Comparison of ENCODE assay signal across 8 cellular contexts in the genomic region with DNA sequence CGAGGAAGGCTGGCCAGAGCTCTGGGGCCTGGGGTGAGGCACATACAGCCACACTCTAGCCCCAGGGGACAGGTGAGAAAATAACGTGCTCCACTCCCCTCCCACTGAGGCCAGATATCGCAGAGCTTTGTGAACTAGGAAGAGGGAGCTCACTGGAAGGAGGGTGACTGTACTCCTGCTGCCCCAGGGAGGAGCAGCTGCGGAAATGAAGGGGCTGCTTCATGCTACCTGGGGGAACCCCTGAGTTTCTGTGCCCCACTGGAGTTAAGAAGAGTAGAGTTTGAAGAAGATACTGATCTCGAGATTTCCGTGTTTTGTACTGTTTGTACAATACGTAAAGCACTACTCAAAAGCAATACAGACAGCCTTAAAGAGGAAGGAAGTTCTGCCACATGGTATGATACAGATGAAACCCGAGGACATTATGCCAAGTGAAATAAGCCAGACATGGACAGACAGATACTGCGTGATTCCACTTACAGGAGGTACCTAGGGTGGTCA. TPM values are rescaled to one million over a fixed set of nuclear protein-coding genes. Genes with fewer than 3 reads are reported as not detected.
DNase-seq lines count a peak whose midpoint lies in the region; ATAC-seq and TF ChIP-seq lines count a peak whose summit lies in the region.

No MANE protein-coding gene starts in this region.

- TF ChIP-seq POLR2A in heart left ventricle (IDR thresholded peaks at IDR 0.05) (no peak), tibial nerve (IDR thresholded peaks at IDR 0.05) (no peak)

- no peak for TF ChIP-seq CTCF in heart left ventricle (IDR thresholded peaks at IDR 0.05)
- no peak for TF ChIP-seq CTCF in tibial nerve (IDR thresholded peaks at IDR 0.05)

- peaks cover 0 to 37% (median 2%) of the 10 kb centered on the region in 12 donors for H3K4me1 ChIP-seq in heart left ventricle
- H3K4me1 ChIP-seq in tibial nerve, result peaks cover 0 to 13% (median 5%) of the 10 kb centered on the region in 4 donors

- H3K9me3 ChIP-seq in heart left ventricle (no peaks in the 10 kb centered on the region), tibial nerve (no peaks in the 10 kb centered on the region)

- 49 to 73% (median 59%) methylated on average over 9 of the region's 9 CpGs for WGBS in heart left ventricle, 4 donors
- 77 to 79% methylated on average over 9 of the region's 9 CpGs for WGBS in tibial nerve, 2 donors

- H3K4me3 ChIP-seq in heart left ventricle (no peak overlapping the region), tibial nerve (no peak overlapping the region)

- H3K27me3 ChIP-seq in heart left ventricle (no peaks in the 10 kb centered on the region), tibial nerve (no peaks in the 10 kb centered on the region)

- ATAC-seq in HG03103 (IDR thresholded peaks at IDR 0.05; ENCODE audit: low read depth, unreplicated experiment), result peak; percentile 42
- peak; percentile 38 to 73 (median 53) for ATAC-seq in heart left ventricle

- H3K27ac ChIP-seq in heart left ventricle (peak overlapping the region in 3 of 12 donors; percentile 38 to 83 (median 43)), tibial nerve (peak overlapping the region in 2 of 4 donors; percentile 63 to 67)

- intact Hi-C loops in heart left ventricle (cut with DNase I), result no loop called here

- H3K36me3 ChIP-seq in heart left ventricle, result peaks cover 0 to 24% (median 0%) of the 10 kb centered on the region in 9 donors
- peaks cover 0 to 32% (median 4%) of the 10 kb centered on the region in 3 donors for H3K36me3 ChIP-seq in tibial nerve

- DNase-seq in AML-193 (lab: John Stamatoyannopoulos, UW) (peak; percentile 79 to 86), heart left ventricle (no peak), tibial nerve (ENCODE audit: low spot score in 2 of 2) (no peak), SW 1271 (lab: John Stamatoyannopoulos, UW) (no peak), NCI-H2029 (lab: John Stamatoyannopoulos, UW) (no peak), NCI-H2029 treated with DMSO at 0.1 percent for 48 hours (lab: John Stamatoyannopoulos, UW) (no peak)
- DNase-seq in activated CD4-positive, alpha-beta T cell treated with anti-CD3 and anti-CD28 coated beads, Interleukin-2, amount 50 U/mL, for 1 hour, result peak; percentile 66

- peak; percentile 45 to 49 for TF ChIP-seq EP300 in tibial nerve (IDR thresholded peaks at IDR 0.05)

RNA-seq across cellular contexts. Expression of gene CMTM6, which starts 44.6 kb away (rescaled TPM):
- total RNA-seq in heart left ventricle (10 to 100 TPM in 7 of 9 donors, 1 to 10 TPM in 2; 8.9 to 34.8 (median 12.5) TPM), tibial nerve (10 to 100 TPM; 67.8 to 73.3 (median 70.6) TPM)
- polyA plus RNA-seq in heart left ventricle, result 10 to 100 TPM in 1 of 2 donors, 1 to 10 TPM in 1; 5.2 to 11.6 TPM

Comparison
In these comparisons a context has a peak if more than half of its experiments do, and no peak if none do; other contexts are left out.
1. DNase-seq: peak in AML-193 (2 of 2) and activated CD4-positive, alpha-beta T cell treated with anti-CD3 and anti-CD28 coated beads, Interleukin-2, amount 50 U/mL, for 1 hour (single experiment); none in heart left ventricle (0 of 5), tibial nerve (0 of 2), SW 1271 (0 of 2), NCI-H2029 (single experiment) and NCI-H2029 treated with DMSO at 0.1 percent for 48 hours (single experiment).